Comparison of ENCODE assay signal across 8 cellular contexts in the genomic region with DNA sequence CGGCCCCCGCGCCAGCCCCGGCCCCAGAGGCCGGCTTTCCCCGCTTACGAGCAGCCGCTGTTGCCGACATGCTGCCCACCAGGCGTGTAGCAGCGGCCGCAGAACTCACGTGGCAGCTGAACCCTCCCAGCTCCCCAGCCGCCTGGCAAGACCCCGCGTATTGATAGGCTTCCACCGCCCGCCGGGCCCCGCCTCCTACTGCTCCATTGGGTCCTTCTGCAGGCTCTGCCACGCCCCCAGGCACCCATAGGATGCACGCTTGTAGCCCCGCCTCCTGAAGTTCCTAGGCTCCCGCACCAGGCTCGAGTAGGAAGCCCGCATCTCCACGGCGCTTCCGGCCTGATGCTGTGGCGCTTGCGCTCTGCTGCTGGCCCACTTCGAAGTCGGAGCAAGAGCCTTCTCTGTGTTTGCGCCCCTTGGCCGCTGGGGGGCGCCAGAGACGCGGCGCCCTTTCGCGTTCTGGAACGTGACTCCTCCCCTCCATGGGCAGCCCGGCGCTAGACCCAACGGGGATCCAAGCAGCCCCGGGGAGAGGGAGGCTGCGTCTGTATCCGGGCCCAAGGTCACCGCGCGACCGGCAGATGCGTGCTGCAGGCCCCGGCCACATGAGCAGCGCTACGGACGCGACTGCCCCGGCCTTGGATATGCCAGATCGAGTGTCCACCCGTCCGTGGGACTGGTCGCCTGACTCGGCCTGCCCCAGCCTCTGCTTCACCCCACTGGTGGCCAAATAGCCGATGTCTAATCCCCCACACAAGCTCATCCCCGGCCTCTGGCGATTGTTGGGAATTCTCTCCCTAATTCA. TPM values are rescaled to one million over a fixed set of nuclear protein-coding genes. Genes with fewer than 3 reads are reported as not detected.
A peak's percentile ranks its signal among the peaks of the same experiment; 100 is the strongest.
DNase-seq lines count a peak whose midpoint lies in the region; ATAC-seq and TF ChIP-seq lines count a peak whose summit lies in the region.

A gene (plus strand): TSS at position 566 of the 805 bp plus-strand sequence. CDS start 993 bp downstream, outside the sequence.
A gene with protein sequence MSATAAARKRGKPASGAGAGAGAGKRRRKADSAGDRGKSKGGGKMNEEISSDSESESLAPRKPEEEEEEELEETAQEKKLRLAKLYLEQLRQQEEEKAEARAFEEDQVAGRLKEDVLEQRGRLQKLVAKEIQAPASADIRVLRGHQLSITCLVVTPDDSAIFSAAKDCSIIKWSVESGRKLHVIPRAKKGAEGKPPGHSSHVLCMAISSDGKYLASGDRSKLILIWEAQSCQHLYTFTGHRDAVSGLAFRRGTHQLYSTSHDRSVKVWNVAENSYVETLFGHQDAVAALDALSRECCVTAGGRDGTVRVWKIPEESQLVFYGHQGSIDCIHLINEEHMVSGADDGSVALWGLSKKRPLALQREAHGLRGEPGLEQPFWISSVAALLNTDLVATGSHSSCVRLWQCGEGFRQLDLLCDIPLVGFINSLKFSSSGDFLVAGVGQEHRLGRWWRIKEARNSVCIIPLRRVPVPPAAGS (minus strand): TSS at position 107 of the 805 bp plus-strand sequence. CDS start 37 bp downstream, at position 70.

- no peaks in the 10 kb centered on the region for H3K9me3 Mint-ChIP-seq in nephron
- H3K9me3 Mint-ChIP-seq in stimulated activated naive CD8-positive, alpha-beta T cell treated with anti-CD3 and anti-CD28 coated beads, Interleukin-15, amount 100 ng/mL, for 72 hours, result no peaks in the 10 kb centered on the region

- peak within 1 kb of the TSS; percentile 87 to 94 (median 93) for H3K4me3 Mint-ChIP-seq in nephron
- peak within 1 kb of the TSS; percentile 82 to 91 for H3K4me3 Mint-ChIP-seq in stimulated activated naive CD8-positive, alpha-beta T cell treated with anti-CD3 and anti-CD28 coated beads, Interleukin-15, amount 100 ng/mL, for 72 hours

- peak within 1 kb of the TSS; percentile 71 to 90 (median 86) for H3K27ac Mint-ChIP-seq in nephron
- peak within 1 kb of the TSS; percentile 94 for H3K27ac Mint-ChIP-seq in stimulated activated naive CD8-positive, alpha-beta T cell treated with anti-CD3 and anti-CD28 coated beads, Interleukin-15, amount 100 ng/mL, for 72 hours

- TF ChIP-seq CTCF in fibroblast of pulmonary artery (IDR thresholded peaks at IDR 0.05; ENCODE audit: low read length, missing control alignments), result peak; percentile 93
- TF ChIP-seq CTCF in nephron (IDR thresholded peaks at IDR 0.05; ENCODE audit: unreplicated experiment in 3 of 3), result peak; percentile 100

- peak; percentile 75 for TF ChIP-seq POLR2A in Raji (IDR thresholded peaks at IDR 0.05; ENCODE audit: insufficient read depth, low read depth, low read length)

- H3K27me3 Mint-ChIP-seq in nephron (ENCODE audit: low read depth), result no peaks in the 10 kb centered on the region
- no peaks in the 10 kb centered on the region for H3K27me3 Mint-ChIP-seq in stimulated activated naive CD8-positive, alpha-beta T cell treated with anti-CD3 and anti-CD28 coated beads, Interleukin-15, amount 100 ng/mL, for 72 hours

- peak; percentile 93 for ATAC-seq in stimulated activated naive CD8-positive, alpha-beta T cell treated with anti-CD3 and anti-CD28 coated beads, Interleukin-15, amount 100 ng/mL, for 72 hours

- H3K4me3 ChIP-seq in fibroblast of pulmonary artery (replicated peaks; ENCODE audit: low read depth, low read length), result peak within 1 kb of the TSS; percentile 85

- H3K4me1 Mint-ChIP-seq in nephron, result peaks cover 25% of the 10 kb centered on the region
- peaks cover 56% of the 10 kb centered on the region for H3K4me1 Mint-ChIP-seq in stimulated activated naive CD8-positive, alpha-beta T cell treated with anti-CD3 and anti-CD28 coated beads, Interleukin-15, amount 100 ng/mL, for 72 hours

- peaks cover 9% of the 10 kb centered on the region for H3K36me3 Mint-ChIP-seq in nephron (ENCODE audit: low read depth)

- peak; percentile 100 for DNase-seq in ELR (ENCODE audit: low read depth)
- peak; percentile 98 for DNase-seq in H4 (ENCODE audit: low spot score)
- peak; percentile 100 for DNase-seq in LoVo (ENCODE audit: low spot score)
- peak; percentile 99 for DNase-seq in activated effector memory CD4-positive, alpha-beta T cell treated with Interleukin-2 at 50 U/mL for 16 hours
- DNase-seq in fibroblast of pulmonary artery (ENCODE audit: low read depth), result peak; percentile 100
- DNase-seq in stimulated activated naive CD8-positive, alpha-beta T cell treated with anti-CD3 and anti-CD28 coated beads, Interleukin-15, amount 100 ng/mL, for 72 hours, result peak; percentile 99 to 100

RNA-seq across cellular contexts. Expression of the first gene that starts in this region (rescaled TPM):
- 7.7 and 7.9 TPM in 2 replicates for total RNA-seq in H4 (2014; rRNA removed; shearing (Covaris generic))

RNA-seq across cellular contexts. Expression of the second gene that starts in this region (rescaled TPM):
- total RNA-seq in H4 (2014; rRNA removed; shearing (Covaris generic)), result 25.7 and 31.0 TPM in 2 replicates

Comparison
In these comparisons a context has a peak if more than half of its experiments do, and no peak if none do; other contexts are left out.
1. Peak in every context shown above with its lines: DNase-seq, ATAC-seq and H3K4me3 ChIP-seq.